In the genomic region with DNA sequence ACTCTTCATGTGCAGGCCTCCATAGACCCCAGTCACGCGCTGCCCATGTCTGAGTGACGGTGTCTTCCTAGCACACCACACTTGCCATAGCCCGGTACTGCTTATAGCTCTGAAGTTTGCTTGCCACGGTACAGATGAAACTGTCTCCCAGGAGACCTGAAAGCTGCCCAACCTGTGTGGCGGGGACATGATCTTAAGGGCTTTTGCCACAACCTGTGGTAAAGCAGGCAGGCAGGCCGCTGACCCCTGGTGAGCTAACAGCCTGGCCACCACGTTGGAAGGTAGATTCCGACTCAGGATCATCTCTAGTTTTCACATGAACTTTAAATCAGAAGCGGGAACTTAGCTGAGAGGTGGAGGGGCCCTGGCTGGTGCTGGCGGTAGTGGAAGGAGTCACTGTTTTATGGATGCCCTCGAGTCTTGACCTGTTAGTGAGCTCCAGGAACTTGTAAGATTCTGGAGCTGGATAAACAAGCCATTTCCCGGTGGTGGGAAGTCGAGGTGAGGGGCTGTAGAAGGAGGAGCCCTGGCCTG, we compare ENCODE assay signal across 13 cellular contexts.
"Had no signal": no experiment of that assay in that cellular context is flagged by ENCODE, and none has a peak within 500 bp of the region (broad histone marks: within the 10 kb centered on the region; RNA-seq: fewer than 3 reads in every experiment).

No MANE protein-coding gene starts in this region.

- DNase-seq: activated CD4-positive, alpha-beta T cell treated with anti-CD3 and anti-CD28 coated beads, Interleukin-2, amount 50 U/mL, for 48 hours; activated naive CD4-positive, alpha-beta T cell treated with anti-CD3 and anti-CD28 coated beads for 36 hours; left colon; naive B cell; stimulated activated naive CD4-positive, alpha-beta T cell; T-helper 1 cell; T1000 had no signal

- H3K27me3 Mint-ChIP-seq: activated T-helper 17 cell treated with anti-CD3 and anti-CD28 coated beads, Interleukin-2, amount 50 U/mL, for 72 hours; naive B cell had no signal

- H3K4me3 Mint-ChIP-seq: activated naive CD4-positive, alpha-beta T cell treated with anti-CD3 and anti-CD28 coated beads for 36 hours; activated T-helper 17 cell treated with anti-CD3 and anti-CD28 coated beads, Interleukin-2, amount 50 U/mL, for 72 hours; naive B cell had no signal

- H3K27ac ChIP-seq: ascending aorta, breast epithelium, gastroesophageal sphincter, parathyroid adenoma, tibial nerve had no signal

- H3K27ac Mint-ChIP-seq: activated naive CD4-positive, alpha-beta T cell treated with anti-CD3 and anti-CD28 coated beads for 36 hours; activated T-helper 17 cell treated with anti-CD3 and anti-CD28 coated beads, Interleukin-2, amount 50 U/mL, for 72 hours had no signal

- H3K9me3 Mint-ChIP-seq: activated naive CD4-positive, alpha-beta T cell treated with anti-CD3 and anti-CD28 coated beads for 36 hours; activated T-helper 17 cell treated with anti-CD3 and anti-CD28 coated beads, Interleukin-2, amount 50 U/mL, for 72 hours had no signal

- H3K4me1 Mint-ChIP-seq: activated T-helper 17 cell treated with anti-CD3 and anti-CD28 coated beads, Interleukin-2, amount 50 U/mL, for 72 hours had no signal

- ATAC-seq: activated T-helper 17 cell treated with anti-CD3 and anti-CD28 coated beads, Interleukin-2, amount 50 U/mL, for 72 hours; gastroesophageal sphincter; left colon had no signal
